ENCODE assay signal across 10 cellular contexts in the genomic region with DNA sequence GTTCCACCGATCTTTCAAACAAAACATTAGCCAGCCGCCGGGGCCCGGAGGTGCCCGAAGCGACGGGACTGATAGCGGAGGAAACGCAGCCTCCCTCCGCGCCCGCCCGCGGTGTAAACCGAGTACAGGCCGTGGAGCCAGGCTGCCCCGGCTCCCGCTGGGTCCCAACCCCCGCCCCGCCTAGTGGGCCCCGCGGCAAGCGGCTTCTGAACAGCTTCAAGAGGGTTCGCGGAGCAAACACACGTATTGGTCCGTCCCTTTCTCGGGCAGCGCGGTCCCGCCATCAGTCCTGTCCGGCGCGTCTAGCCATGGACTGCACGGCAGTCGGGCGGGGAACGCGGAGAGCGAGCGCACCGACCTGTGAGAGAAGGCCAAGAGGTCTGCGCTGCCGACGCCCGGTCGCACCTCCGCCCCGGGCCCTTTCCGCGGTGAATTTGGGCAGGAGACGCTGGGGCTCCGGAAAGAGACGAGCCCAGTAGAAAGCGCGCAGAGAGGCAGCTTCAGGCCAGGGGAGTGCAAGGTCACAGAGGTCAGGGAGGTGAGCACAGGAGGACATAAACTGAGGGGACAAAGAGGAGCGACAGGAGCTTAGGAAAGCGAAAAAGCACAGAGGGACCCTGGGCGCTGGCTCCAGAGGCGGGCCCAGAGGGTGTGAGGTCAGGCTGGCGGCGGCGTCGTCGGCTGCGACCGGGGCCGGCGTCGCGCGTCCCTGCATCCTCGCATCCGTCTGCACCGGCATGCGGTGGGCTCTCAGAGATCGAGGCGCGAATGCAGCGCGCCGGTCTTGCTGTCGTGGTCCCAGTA. TPM values are rescaled to one million over a fixed set of nuclear protein-coding genes. Genes with fewer than 3 reads are reported as not detected.
DNase-seq lines count a peak whose midpoint lies in the region; ATAC-seq and TF ChIP-seq lines count a peak whose summit lies in the region.
"Had no signal": no experiment of that assay in that cellular context is flagged by ENCODE, and none has a peak within 500 bp of the region (broad histone marks: within the 10 kb centered on the region; RNA-seq: fewer than 3 reads in every experiment).

No MANE protein-coding gene starts in this region.

- peaks cover 100% of the 10 kb centered on the region in 11 experiments for H3K27me3 ChIP-seq in BLaER1 treated with 17β-estradiol and CSF1 and Interleukin-3, amounts not matched to agents 10 nM and 100 nM
- H3K27me3 ChIP-seq in naive thymus-derived CD4-positive, alpha-beta T cell (ENCODE audit: control insufficient read depth in 2 of 2, insufficient read depth in 2 of 2, low read length in 2 of 2) = peaks cover 13 to 75% of the 10 kb centered on the region in 2 donors
- H3K27me3 ChIP-seq in MM.1S (replicated peaks; ENCODE audit: insufficient read depth, low read length) = peaks cover 21% of the 10 kb centered on the region; the same call in 1 of the 2 replicates

- peaks cover 15% of the 10 kb centered on the region for H3K4me1 Mint-ChIP-seq in chondrocyte (ENCODE audit: low read depth)
- peaks cover 28 to 48% (median 37%) of the 10 kb centered on the region in 7 donors for H3K4me1 Mint-ChIP-seq in naive thymus-derived CD4-positive, alpha-beta T cell

- H3K79me2 ChIP-seq in MM.1S (ENCODE audit: low read length) = no peaks in the 10 kb centered on the region

- peak overlapping the region; percentile 70 to 99 (median 84) for H3K4me2 ChIP-seq in BLaER1 treated with 17β-estradiol and CSF1 and Interleukin-3, amounts not matched to agents 10 nM and 100 nM
- H3K4me2 ChIP-seq in MM.1S (ENCODE audit: low read depth, low read length) = no peak overlapping the region

- H3K9me3 ChIP-seq in BLaER1 treated with 17β-estradiol and CSF1 and Interleukin-3, amounts not matched to agents 10 nM and 100 nM (replicated peaks in 1 of 11) = no peaks in the 10 kb centered on the region
- H3K9me3 ChIP-seq in naive thymus-derived CD4-positive, alpha-beta T cell (ENCODE audit: control insufficient read depth in 2 of 3, low read length in 3 of 3) = no peaks in the 10 kb centered on the region
- no peaks in the 10 kb centered on the region for H3K9me3 ChIP-seq in MM.1S (replicated peaks; ENCODE audit: insufficient read depth, low read length)

- H3K9me2 ChIP-seq in MM.1S (replicated peaks; ENCODE audit: insufficient read depth, low read length) = no peaks in the 10 kb centered on the region

- no peak overlapping the region for H3K9ac ChIP-seq in BLaER1 treated with 17β-estradiol and CSF1 and Interleukin-3, amounts not matched to agents 10 nM and 100 nM
- no peak overlapping the region for H3K9ac ChIP-seq in MM.1S (ENCODE audit: low read length)

- TF ChIP-seq POLR2A in NB4 (IDR thresholded peaks at IDR 0.05; ENCODE audit: extremely low read depth, insufficient read length) = no peak

- H3K4me3 ChIP-seq in BLaER1 treated with 17β-estradiol and CSF1 and Interleukin-3, amounts not matched to agents 10 nM and 100 nM = peak overlapping the region in 9 of 10 experiments; percentile 46 to 69 (median 53); a peak in 11 of 20 replicates
- no peak overlapping the region for H3K4me3 ChIP-seq in NB4 (ENCODE audit: low read depth, low read length)
- H3K4me3 ChIP-seq in naive thymus-derived CD4-positive, alpha-beta T cell (ENCODE audit: low read length) = peak overlapping the region; percentile 30
- no peak overlapping the region for H3K4me3 ChIP-seq in MM.1S (ENCODE audit: low read length)

- H3K9me3 Mint-ChIP-seq in chondrocyte (ENCODE audit: low read depth) = no peaks in the 10 kb centered on the region
- H3K9me3 Mint-ChIP-seq in naive thymus-derived CD4-positive, alpha-beta T cell = peaks cover 0 to 4% (median 0%) of the 10 kb centered on the region in 11 donors

- no peak overlapping the region for H2AFZ ChIP-seq in MM.1S (ENCODE audit: low read length)

- intact Hi-C loops in naive thymus-derived CD4-positive, alpha-beta T cell (cut with micrococcal nuclease) = loop anchor here (5.0 kb wide), 2 partner anchors 732 to 1178 kb away; partner anchors contain the start of gene NMNAT3 (in 1 of the 2)

- CTCF ChIA-PET in naive thymus-derived CD4-positive, alpha-beta T cell (lab: Charles Lee) = no interaction called here

- peaks cover 80% of the 10 kb centered on the region for H3K27me3 Mint-ChIP-seq in chondrocyte (ENCODE audit: low read depth)
- peaks cover 72 to 90% (median 80%) of the 10 kb centered on the region in 5 donors for H3K27me3 Mint-ChIP-seq in naive thymus-derived CD4-positive, alpha-beta T cell

- TF ChIP-seq CTCF in NB4 (IDR thresholded peaks at IDR 0.05; ENCODE audit: low read depth, low read length) (no peak), chondrocyte (IDR thresholded peaks at IDR 0.05) (no peak), MM.1S (IDR thresholded peaks at IDR 0.05; ENCODE audit: low read length) (no peak)

- H3K4me3 Mint-ChIP-seq in chondrocyte (ENCODE audit: unreplicated experiment) = peak overlapping the region; percentile 61
- peak overlapping the region; percentile 75 to 95 (median 86) for H3K4me3 Mint-ChIP-seq in naive thymus-derived CD4-positive, alpha-beta T cell

- H3F3A ChIP-seq in MM.1S (ENCODE audit: insufficient read depth, low read length) = no peaks in the 10 kb centered on the region

- H3K36me3 Mint-ChIP-seq in chondrocyte (ENCODE audit: low read depth) = peaks cover 5% of the 10 kb centered on the region
- peaks cover 0 to 2% (median 0%) of the 10 kb centered on the region in 5 donors for H3K36me3 Mint-ChIP-seq in naive thymus-derived CD4-positive, alpha-beta T cell

- H4K20me1 ChIP-seq in BLaER1 treated with 17β-estradiol and CSF1 and Interleukin-3, amounts not matched to agents 10 nM and 100 nM = peaks cover 0 to 100% (median 96%) of the 10 kb centered on the region in 11 experiments; a peak in 19 of 22 replicates
- no peaks in the 10 kb centered on the region for H4K20me1 ChIP-seq in MM.1S (ENCODE audit: insufficient read depth, low read length)

- peaks cover 27 to 41% (median 32%) of the 10 kb centered on the region in 10 experiments; a peak in 19 of 20 replicates for H3K4me1 ChIP-seq in BLaER1 treated with 17β-estradiol and CSF1 and Interleukin-3, amounts not matched to agents 10 nM and 100 nM
- peaks cover 6 to 19% of the 10 kb centered on the region in 2 donors for H3K4me1 ChIP-seq in naive thymus-derived CD4-positive, alpha-beta T cell (ENCODE audit: control insufficient read depth in 2 of 2, insufficient read depth in 2 of 2, low read length in 2 of 2)
- H3K4me1 ChIP-seq in MM.1S (ENCODE audit: low read length) = no peaks in the 10 kb centered on the region

- POLR2A ChIA-PET in naive thymus-derived CD4-positive, alpha-beta T cell (lab: Charles Lee) = no interaction called here

- DNase-seq in NB4 (ENCODE audit: low read depth) (peak; percentile 71), chondrocyte (ENCODE audit: low spot score) (no peak), MM.1S (no peak), ureter (ENCODE audit: low spot score) (no peak)
- peak in 1 of 9 donors; percentile 17 for DNase-seq in naive thymus-derived CD4-positive, alpha-beta T cell

- peak; percentile 5 for ATAC-seq in naive thymus-derived CD4-positive, alpha-beta T cell
- ATAC-seq in HG03097 (IDR thresholded peaks at IDR 0.05; ENCODE audit: low FRiP score, unreplicated experiment) (no peak), HG03432 (IDR thresholded peaks at IDR 0.05; ENCODE audit: unreplicated experiment) (no peak)

- H3K27ac ChIP-seq in BLaER1 treated with 17β-estradiol and CSF1 and Interleukin-3, amounts not matched to agents 10 nM and 100 nM = no peak overlapping the region
- H3K27ac ChIP-seq in naive thymus-derived CD4-positive, alpha-beta T cell (ENCODE audit: low read depth, low read length) = no peak overlapping the region
- no peak overlapping the region for H3K27ac ChIP-seq in MM.1S (ENCODE audit: low read length)

- no peak overlapping the region for H3K27ac Mint-ChIP-seq in chondrocyte (ENCODE audit: unreplicated experiment)
- peak overlapping the region in 1 of 9 donors; percentile 92 for H3K27ac Mint-ChIP-seq in naive thymus-derived CD4-positive, alpha-beta T cell

- H3K36me3 ChIP-seq in BLaER1 treated with 17β-estradiol and CSF1 and Interleukin-3, amounts not matched to agents 10 nM and 100 nM = no peaks in the 10 kb centered on the region
- H3K36me3 ChIP-seq in naive thymus-derived CD4-positive, alpha-beta T cell (ENCODE audit: control insufficient read depth in 2 of 3, insufficient read depth in 3 of 3, low read length in 3 of 3) = no peaks in the 10 kb centered on the region
- no peaks in the 10 kb centered on the region for H3K36me3 ChIP-seq in MM.1S (replicated peaks; ENCODE audit: insufficient read depth, low read length)

RNA-seq across cellular contexts. Expression of gene FOXL2, which starts 1.9 kb away (rescaled TPM):
- total RNA-seq in chondrocyte = 0.18 to 0.22 TPM in 2 of 3 replicates, not detected in the other
- not detected for total RNA-seq in naive thymus-derived CD4-positive, alpha-beta T cell
- not detected for polyA plus RNA-seq in naive thymus-derived CD4-positive, alpha-beta T cell
- not detected for total RNA-seq in ureter
- total RNA-seq: lung microvascular endothelial cell, temporal lobe had no signal

RNA-seq across cellular contexts. Expression of gene FOXL2NB, which starts 2.0 kb away (rescaled TPM):
- total RNA-seq in chondrocyte (0.17 to 0.28 TPM in 2 of 3 replicates, not detected in the other), ureter (not detected)
- not detected for total RNA-seq in naive thymus-derived CD4-positive, alpha-beta T cell
- polyA plus RNA-seq in naive thymus-derived CD4-positive, alpha-beta T cell = not detected
- total RNA-seq: lung microvascular endothelial cell had no signal

Comparison
In these comparisons a context has a peak if more than half of its experiments do, and no peak if none do; other contexts are left out.
1. H3K4me3 ChIP-seq: peak in BLaER1 treated with 17β-estradiol and CSF1 and Interleukin-3, amounts not matched to agents 10 nM and 100 nM (9 of 10) and naive thymus-derived CD4-positive, alpha-beta T cell (single experiment); none in NB4 (single experiment) and MM.1S (single experiment).